28 cellular contexts compared by ENCODE assay signal in the genomic region with DNA sequence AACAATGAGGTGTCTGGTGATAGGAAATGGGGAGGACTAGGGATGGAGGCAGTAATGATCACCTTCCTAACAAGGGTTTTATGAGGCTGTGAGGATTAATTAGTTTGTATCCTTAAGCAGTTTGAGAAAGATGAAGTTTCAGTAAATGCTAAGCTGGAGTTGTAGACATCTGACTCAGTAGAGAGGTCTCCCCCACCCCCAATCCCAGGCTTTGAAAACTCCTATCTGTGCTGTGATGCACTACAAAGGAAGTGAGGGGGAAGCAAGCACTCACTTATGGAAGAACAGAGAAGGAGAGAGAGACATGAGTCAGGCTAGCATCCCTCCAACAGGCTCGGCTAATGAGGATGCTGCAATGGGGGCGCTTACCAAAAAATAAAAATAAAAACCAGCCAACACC. TPM values are rescaled to one million over a fixed set of nuclear protein-coding genes. Genes with fewer than 3 reads are reported as not detected.
DNase-seq lines count a peak whose midpoint lies in the region; ATAC-seq, FAIRE-seq and TF ChIP-seq lines count a peak whose summit lies in the region.
"Had no signal": no experiment of that assay in that cellular context is flagged by ENCODE, and none has a peak within 500 bp of the region (broad histone marks: within the 10 kb centered on the region; RNA-seq: fewer than 3 reads in every experiment).

No MANE protein-coding gene starts in this region.

- peaks cover 35% of the 10 kb centered on the region for H3F3A ChIP-seq in smooth muscle cell (ENCODE audit: low read depth)

- H3K9ac ChIP-seq in HUES48 (ENCODE audit: low read depth, low read length) = no peak overlapping the region
- no peak overlapping the region for H3K9ac ChIP-seq in H1 (replicated peaks in 1 of 4; ENCODE audit: extremely low read depth in 1 of 4, low read depth in 3 of 4, low read length in 3 of 4)
- no peak overlapping the region for H3K9ac ChIP-seq in smooth muscle cell (ENCODE audit: low read depth)
- H3K9ac ChIP-seq in Karpas-422 (ENCODE audit: low read length) = no peak overlapping the region
- H3K9ac ChIP-seq: SK-N-SH had no signal

- FAIRE-seq in H1 (lab: Jason Lieb, UNC) = no peak
- FAIRE-seq: A549, colon, HepG2 had no signal

- H2BK15ac ChIP-seq in H1 (ENCODE audit: low read length) = no peak overlapping the region

- no peaks in the 10 kb centered on the region for H3K9me2 ChIP-seq in Karpas-422 (replicated peaks; ENCODE audit: insufficient read depth, low read length)
- H3K9me2 ChIP-seq: SK-N-SH had no signal

- H3K56ac ChIP-seq in H1 (replicated peaks; ENCODE audit: insufficient read length, low read depth, low read length) = no peak overlapping the region

- H2AK5ac ChIP-seq in H1 (ENCODE audit: low read depth, low read length) = no peak overlapping the region

- peaks cover 29% of the 10 kb centered on the region for H3K27me3 ChIP-seq in HUES48 (ENCODE audit: control insufficient read depth, insufficient read depth, low read length)
- H3K27me3 ChIP-seq in H1 (replicated peaks in 1 of 4; ENCODE audit: control insufficient read depth in 3 of 4, extremely low read depth in 1 of 4, insufficient read depth in 3 of 4, low read length in 3 of 4) = peaks cover 0 to 6% (median 1%) of the 10 kb centered on the region in 4 experiments; a peak in 2 of 7 replicates
- no peaks in the 10 kb centered on the region for H3K27me3 ChIP-seq in smooth muscle cell (ENCODE audit: low read depth)
- peaks cover 3% of the 10 kb centered on the region; the same call in 1 of the 2 replicates for H3K27me3 ChIP-seq in Karpas-422 (ENCODE audit: low read length)

- TF ChIP-seq RAD21 in H1 (IDR thresholded peaks at IDR 0.05 in 1 of 2, conservative IDR thresholded peaks at IDR 0.05 in 1 of 2; ENCODE audit: low read depth in 2 of 2, low read length in 2 of 2) = no peak; a peak in 1 of 4 replicates

- no peak overlapping the region for H3K4ac ChIP-seq in H1 (replicated peaks; ENCODE audit: insufficient read length, low read depth, low read length)

- H3K18ac ChIP-seq in H1 (ENCODE audit: extremely low read depth, low read length) = no peak overlapping the region

- no peak for TF ChIP-seq POLR2A in H1 (IDR thresholded peaks at IDR 0.05; ENCODE audit: control extremely low read depth in 1 of 2, low read depth in 2 of 2, low read length in 2 of 2)

- ATAC-seq in HG02763 (IDR thresholded peaks at IDR 0.05; ENCODE audit: unreplicated experiment) = no peak
- ATAC-seq: A549; body of pancreas; effector memory CD8-positive, alpha-beta T cell; esophagus mucosa; HepG2; left lung; right lobe of liver had no signal

- no peak overlapping the region for H3K4me3 ChIP-seq in HUES48 (ENCODE audit: low read depth, low read length)
- no peak overlapping the region for H3K4me3 ChIP-seq in H1 (ENCODE audit: extremely low read depth in 1 of 4, insufficient read depth in 2 of 4, low read depth in 3 of 4, low read length in 4 of 4)
- H3K4me3 ChIP-seq in smooth muscle cell = no peak overlapping the region
- H3K4me3 ChIP-seq in Karpas-422 (ENCODE audit: low read length) = no peak overlapping the region
- H3K4me3 ChIP-seq: A549, body of pancreas, HAP-1, left lung, right lobe of liver had no signal

- no peak overlapping the region for H4K5ac ChIP-seq in H1 (ENCODE audit: insufficient read length, low read depth, low read length)

- H3K9me3 ChIP-seq in HUES48 (ENCODE audit: control insufficient read depth, insufficient read depth, low read length) (no peaks in the 10 kb centered on the region), H1 (ENCODE audit: insufficient read depth in 2 of 2, low read depth in 1 of 2, low read length in 1 of 2) (no peaks in the 10 kb centered on the region), smooth muscle cell (replicated peaks; ENCODE audit: low read depth) (no peaks in the 10 kb centered on the region), Karpas-422 (ENCODE audit: low read length) (no peaks in the 10 kb centered on the region; the same call in 1 of the 2 replicates)
- H3K9me3 ChIP-seq: A549, BE2C, body of pancreas, HAP-1, left lung, right lobe of liver, SK-N-SH had no signal

- no peak overlapping the region for H3K23ac ChIP-seq in H1 (ENCODE audit: insufficient read length)

- H2BK120ac ChIP-seq in H1 (replicated peaks; ENCODE audit: low read depth, low read length) = no peak overlapping the region

- H2BK12ac ChIP-seq in H1 (ENCODE audit: low read depth, low read length) = no peak overlapping the region

- peak overlapping the region; percentile 64 for H3K27ac Mint-ChIP-seq in activated CD4-positive, alpha-beta T cell treated with anti-CD3 and anti-CD28 coated beads, Interleukin-2, amount 10 ng/mL, durations not matched to agents 24 days and 14 days
- H3K27ac Mint-ChIP-seq: nephron progenitor cell; T-helper 2 cell treated with Interferon-gamma antibody and Interleukin-4, amounts not matched to agents 5 μg/mL and 100 μg/mL, for 36 hours had no signal

- POLR2A ChIA-PET in H1 (lab: Charles Lee; ENCODE audit: partially characterized antibody) = interaction anchor here (1.8 to 2.0 kb wide), 2 partner anchors 10 to 12 kb away, joined by 5 read pairs; no protein-coding TSS in a partner anchor

- 51% methylated on average over 2 of the region's 2 CpGs; no CpG with 5 or more reads in 1 of the 2 experiments for WGBS in H1 (ENCODE audit: extremely low coverage in 1 of 2, insufficient coverage in 1 of 2, insufficient read length in 1 of 2, insufficient replicate concordance in 2 of 2, low coverage in 1 of 2, low lambda C conversion rate in 2 of 2, missing lambda C conversion rate in 1 of 2), 2 experiments
- WGBS in smooth muscle cell (ENCODE audit: low lambda C conversion rate) = 24% methylated on average over 2 of the region's 2 CpGs

- peaks cover 35% of the 10 kb centered on the region for H3K4me1 Mint-ChIP-seq in activated CD4-positive, alpha-beta T cell treated with anti-CD3 and anti-CD28 coated beads, Interleukin-2, amount 10 ng/mL, durations not matched to agents 24 days and 14 days

- no peaks in the 10 kb centered on the region for H3K36me3 Mint-ChIP-seq in activated CD4-positive, alpha-beta T cell treated with anti-CD3 and anti-CD28 coated beads, Interleukin-2, amount 10 ng/mL, durations not matched to agents 24 days and 14 days (ENCODE audit: low read depth)

- H3K79me2 ChIP-seq in H1 (ENCODE audit: control insufficient read depth in 1 of 2, insufficient read depth in 2 of 2, low read length in 2 of 2) (no peaks in the 10 kb centered on the region), smooth muscle cell (ENCODE audit: low read depth) (no peaks in the 10 kb centered on the region), Karpas-422 (ENCODE audit: low read length) (no peaks in the 10 kb centered on the region)

- peaks cover 19% of the 10 kb centered on the region for H3K23me2 ChIP-seq in H1 (ENCODE audit: low read depth, low read length)

- peaks cover 37% of the 10 kb centered on the region for H3K4me1 ChIP-seq in HUES48 (ENCODE audit: control insufficient read depth, insufficient read depth, low read length)
- H3K4me1 ChIP-seq in H1 (replicated peaks in 1 of 4; ENCODE audit: control insufficient read depth in 3 of 4, insufficient read depth in 4 of 4, low read length in 3 of 4) = peaks cover 2 to 10% (median 4%) of the 10 kb centered on the region in 4 experiments; a peak in 6 of 7 replicates
- H3K4me1 ChIP-seq in smooth muscle cell (ENCODE audit: low read depth) = peaks cover 17% of the 10 kb centered on the region
- H3K4me1 ChIP-seq in Karpas-422 (ENCODE audit: low read length) = no peaks in the 10 kb centered on the region
- H3K4me1 ChIP-seq: BE2C had no signal

- no peak overlapping the region for H2BK20ac ChIP-seq in H1 (ENCODE audit: low read length)

- H3K4me2 ChIP-seq in H1 (ENCODE audit: insufficient read depth in 1 of 2, low read depth in 2 of 2, low read length in 2 of 2) (0 out of 4 replicates have a peak overlapping the region, but pooled peaks have one; percentile 34 to 38), smooth muscle cell (peak overlapping the region; percentile 63), Karpas-422 (ENCODE audit: low read depth, low read length, poor library complexity, severe bottlenecking) (no peak overlapping the region)
- H3K4me2 ChIP-seq: A549, SK-N-SH had no signal

- H3K79me1 ChIP-seq in H1 (ENCODE audit: low read depth, low read length) = no peaks in the 10 kb centered on the region

- peak overlapping the region; percentile 3 for H3K4me3 Mint-ChIP-seq in activated CD4-positive, alpha-beta T cell treated with anti-CD3 and anti-CD28 coated beads, Interleukin-2, amount 10 ng/mL, durations not matched to agents 24 days and 14 days
- H3K4me3 Mint-ChIP-seq: effector memory CD8-positive, alpha-beta T cell; nephron progenitor cell; T-helper 2 cell treated with Interferon-gamma antibody and Interleukin-4, amounts not matched to agents 5 μg/mL and 100 μg/mL, for 36 hours had no signal

- no peaks in the 10 kb centered on the region for H4K20me1 ChIP-seq in H1 (replicated peaks in 1 of 2; ENCODE audit: control insufficient read depth in 1 of 2, insufficient read depth in 2 of 2, low read length in 2 of 2)
- no peaks in the 10 kb centered on the region for H4K20me1 ChIP-seq in smooth muscle cell (ENCODE audit: low read depth)
- H4K20me1 ChIP-seq in Karpas-422 (ENCODE audit: insufficient read depth, low read depth, low read length) = no peaks in the 10 kb centered on the region

- no peak overlapping the region for H2BK5ac ChIP-seq in H1 (ENCODE audit: low read depth, low read length)

- no peak overlapping the region for H4K8ac ChIP-seq in H1 (ENCODE audit: extremely low read depth, insufficient read depth, low read length)

- H3K14ac ChIP-seq in H1 (ENCODE audit: insufficient read length) = no peak overlapping the region

- CTCF ChIA-PET in H1 (lab: Charles Lee; ENCODE audit: partially characterized antibody) = interaction anchor here (0.6 to 2.2 kb wide), 11 partner anchors 9 to 1122 kb away, joined by 3 to 10 read pairs (median 5); no protein-coding TSS in a partner anchor

- peak; percentile 57 for DNase-seq in activated CD4-positive, alpha-beta T cell treated with anti-CD3 and anti-CD28 coated beads, Interleukin-2, amount 10 ng/mL, durations not matched to agents 24 days and 14 days
- DNase-seq in activated CD4-positive, alpha-beta T cell treated with anti-CD3 and anti-CD28 coated beads, Interleukin-2, amount 50 U/mL, for 1 hour = no peak
- no peak for DNase-seq in H1 (ENCODE audit: low read depth in 1 of 2, low spot score in 2 of 2)
- DNase-seq in smooth muscle cell (lab: John Stamatoyannopoulos, UW; ENCODE audit: unreplicated experiment) = no peak
- DNase-seq in ACHN = no peak
- DNase-seq in Karpas-422 = no peak
- DNase-seq: BE2C; body of pancreas; DMS53; effector memory CD8-positive, alpha-beta T cell; foreskin melanocyte; left lung; NCI-H1694; NCI-H69; nephron progenitor cell; right lobe of liver; SK-N-SH; trophoblast cell had no signal

- intact Hi-C loops in activated CD4-positive, alpha-beta T cell treated with anti-CD3 and anti-CD28 coated beads, Interleukin-2, amount 10 ng/mL, durations not matched to agents 24 days and 14 days (cut with micrococcal nuclease) = no loop called here

- TF ChIP-seq CTCF in H1 (IDR thresholded peaks at IDR 0.05; ENCODE audit: control extremely low read depth in 1 of 3, insufficient read depth in 1 of 3, low read depth in 1 of 3, low read length in 3 of 3) (no peak), smooth muscle cell (IDR thresholded peaks at IDR 0.05; ENCODE audit: borderline replicate concordance, insufficient read depth, poor library complexity, severe bottlenecking) (no peak)

- H3K9me3 Mint-ChIP-seq in activated CD4-positive, alpha-beta T cell treated with anti-CD3 and anti-CD28 coated beads, Interleukin-2, amount 10 ng/mL, durations not matched to agents 24 days and 14 days = no peaks in the 10 kb centered on the region
- H3K9me3 Mint-ChIP-seq: effector memory CD8-positive, alpha-beta T cell; nephron progenitor cell; T-helper 2 cell treated with Interferon-gamma antibody and Interleukin-4, amounts not matched to agents 5 μg/mL and 100 μg/mL, for 36 hours had no signal

- H4K91ac ChIP-seq in H1 (replicated peaks; ENCODE audit: insufficient read length, low read length) = no peak overlapping the region

- H3K27ac ChIP-seq in HUES48 (ENCODE audit: low read depth, low read length) = peak overlapping the region; percentile 9
- H3K27ac ChIP-seq in H1 (ENCODE audit: low read depth, low read length) = no peak overlapping the region
- peak overlapping the region; percentile 73 for H3K27ac ChIP-seq in smooth muscle cell (ENCODE audit: low read depth)
- no peak overlapping the region for H3K27ac ChIP-seq in Karpas-422 (ENCODE audit: low read length)
- H3K27ac ChIP-seq: A549, body of pancreas, left lung, right lobe of liver, VCaP had no signal

- peaks cover 25% of the 10 kb centered on the region for H3K27me3 Mint-ChIP-seq in activated CD4-positive, alpha-beta T cell treated with anti-CD3 and anti-CD28 coated beads, Interleukin-2, amount 10 ng/mL, durations not matched to agents 24 days and 14 days
- H3K27me3 Mint-ChIP-seq: effector memory CD8-positive, alpha-beta T cell had no signal

- in situ Hi-C loops in ACHN (cut with HindIII; ENCODE audit: low pct_ligation_motif_present, low pct_unique_long_range_greater_than_20kb, low sequenced_read_pairs) = no loop called here

- no peaks in the 10 kb centered on the region for H3K36me3 ChIP-seq in HUES48 (ENCODE audit: control insufficient read depth, insufficient read depth, low read length)
- no peaks in the 10 kb centered on the region for H3K36me3 ChIP-seq in H1 (ENCODE audit: control insufficient read depth in 2 of 4, insufficient read depth in 4 of 4, low read length in 3 of 4)
- H3K36me3 ChIP-seq in smooth muscle cell (ENCODE audit: low read depth) = no peaks in the 10 kb centered on the region
- H3K36me3 ChIP-seq in Karpas-422 (ENCODE audit: insufficient read depth, low read length) = no peaks in the 10 kb centered on the region
- H3K36me3 ChIP-seq: BE2C, HAP-1, left lung, right lobe of liver had no signal

- H2AFZ ChIP-seq in H1 (ENCODE audit: low read length) = no peak overlapping the region
- H2AFZ ChIP-seq in smooth muscle cell (ENCODE audit: low read depth) = peak overlapping the region; percentile 30
- no peak overlapping the region for H2AFZ ChIP-seq in Karpas-422 (ENCODE audit: low read length)

- TF ChIP-seq EP300 in H1 (IDR thresholded peaks at IDR 0.05; ENCODE audit: borderline replicate concordance in 1 of 2, low read depth in 2 of 2, low read length in 2 of 2) = no peak

RNA-seq across cellular contexts. Expression of a gene that starts 5.5 kb away (rescaled TPM):
- total RNA-seq in activated CD4-positive, alpha-beta T cell treated with anti-CD3 and anti-CD28 coated beads, Interleukin-2, amount 10 ng/mL, durations not matched to agents 24 days and 14 days = 48.2 and 48.5 TPM in 2 replicates
- total RNA-seq in H1 (2021; fragmentation: NEBNext Ultra II Directional; extraction: Animal tissue kit (Norgen Biotek cat#: 25700)) = 5.9 TPM in 2 replicates
- 0.63 and 0.80 TPM in 2 replicates for polyA plus RNA-seq in H1 (2011; rRNA removed)
- polyA plus RNA-seq in H1 (2011; cell fraction: cytosol; rRNA removed) = 0.85 TPM
- 1.5 TPM for polyA plus RNA-seq in H1 (2011; cell fraction: nucleus; rRNA removed)
- polyA plus RNA-seq in H1 (2012, experiment 1 of 2) = 1.1 to 2.2 TPM (median 1.2 TPM) in 4 replicates
- polyA plus RNA-seq in H1 (2012, experiment 2 of 2) = 0.22 TPM
- polyA plus RNA-seq in H1 (2013, experiment 1 of 2) = 2.1 TPM
- 2.1 TPM for polyA plus RNA-seq in H1 (2013, experiment 2 of 2)
- polyA minus RNA-seq in H1 (2011; rRNA and poly(A)+ RNA removed) = 1.7 and 1.9 TPM in 2 replicates
- polyA minus RNA-seq in H1 (2011; cell fraction: cytosol; rRNA and poly(A)+ RNA removed) = 3.2 TPM
- polyA minus RNA-seq in H1 (2011; cell fraction: nucleus; rRNA and poly(A)+ RNA removed) = 4.1 TPM
- 3.0 and 3.6 TPM in 2 replicates for total RNA-seq in smooth muscle cell
- 0.47 and 0.56 TPM in 2 replicates for polyA plus RNA-seq in smooth muscle cell
- not detected in 2 replicates for total RNA-seq in Karpas-422 (2014; rRNA removed; shearing (Covaris generic); ENCODE audit: low replicate concordance)
- total RNA-seq: HepG2, LHCN-M2 had no signal
- polyA plus RNA-seq: HepG2, SK-N-SH had no signal

Comparison
In these comparisons a context has a peak if more than half of its experiments do, and no peak if none do; other contexts are left out.
1. H3K27ac ChIP-seq: peak in HUES48 (single experiment) and smooth muscle cell (single experiment); none in H1 (single experiment) and Karpas-422 (single experiment).